33 cellular contexts compared by ENCODE assay signal in the genomic region with DNA sequence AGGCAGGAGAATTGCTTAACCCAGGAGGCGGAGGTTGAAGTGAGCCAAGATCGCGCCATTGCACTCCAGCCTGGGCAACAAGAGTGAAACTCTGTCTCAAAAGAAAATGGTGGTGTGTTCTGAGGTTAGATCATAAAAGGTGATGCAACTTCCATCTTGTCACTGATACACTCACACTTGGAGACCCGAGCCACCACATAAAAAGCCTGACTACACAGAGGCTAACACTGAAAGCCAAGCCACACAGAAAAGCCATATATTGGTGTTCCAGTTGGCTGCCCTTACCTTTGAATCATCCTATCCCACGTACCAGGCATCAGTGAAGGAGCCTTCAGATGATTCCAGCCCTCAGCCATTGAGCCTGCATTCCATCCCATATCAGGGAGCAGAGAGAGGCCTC. TPM values are rescaled to one million over a fixed set of nuclear protein-coding genes. Genes with fewer than 3 reads are reported as not detected.
"Had no signal": no experiment of that assay in that cellular context is flagged by ENCODE, and none has a peak within 500 bp of the region (broad histone marks: within the 10 kb centered on the region; RNA-seq: fewer than 3 reads in every experiment).

No MANE protein-coding gene starts in this region.

- H3K9me3 ChIP-seq: ascending aorta, gastroesophageal sphincter, mucosa of descending colon, right lobe of liver, uterus had no signal

- H3K27ac ChIP-seq: cardiac muscle cell, coronary artery, gastroesophageal sphincter, right lobe of liver, skin epidermis, uterus had no signal

- DNase-seq: activated CD4-positive, alpha-beta memory T cell treated with anti-CD3 and anti-CD28 coated beads, Interleukin-2, amount 10 ng/mL, durations not matched to agents 7 days and 5 days; activated CD4-positive, alpha-beta T cell treated with anti-CD3 and anti-CD28 coated beads for 1 hour; activated CD4-positive, alpha-beta T cell treated with anti-CD3 and anti-CD28 coated beads, Interleukin-2, amount 10 ng/mL, durations not matched to agents 7 days and 5 days; activated CD8-positive, alpha-beta memory T cell treated with anti-CD3 and anti-CD28 coated beads, Interleukin-2, amount 50 U/mL, for 48 hours; activated gamma-delta T cell; activated naive CD4-positive, alpha-beta T cell treated with anti-CD3 and anti-CD28 coated beads, Interleukin-2, amount 10 ng/mL, durations not matched to agents 7 days and 5 days; activated naive CD8-positive, alpha-beta T cell treated with anti-CD3 and anti-CD28 coated beads, Interleukin-2, amount 10 ng/mL, durations not matched to agents 7 days and 5 days; activated T-cell treated with anti-CD3 and anti-CD28 coated beads, Interleukin-2, amount 50 U/mL, for 24 hours; effector memory CD8-positive, alpha-beta T cell; head of caudate nucleus; hippocampal formation; mesendoderm; mucosa of descending colon; right lobe of liver; stimulated activated CD4-positive, alpha-beta T cell treated with anti-CD3 and anti-CD28 coated beads, Interleukin-12 subunit alpha, Interleukin-12 subunit beta, amount 100 ng/mL, for 4 hours; stimulated activated CD4-positive, alpha-beta T cell treated with anti-CD3 and anti-CD28 coated beads, Interleukin-4, amount 100 ng/mL, for 24 hours; stimulated activated naive CD8-positive, alpha-beta T cell treated with anti-CD3 and anti-CD28 coated beads, Interleukin-15, amount 100 ng/mL, for 72 hours; substantia nigra; uterus had no signal

- H3K36me3 ChIP-seq: ascending aorta, cardiac muscle cell, gastroesophageal sphincter, right lobe of liver, uterus had no signal

- H3K27me3 ChIP-seq: ascending aorta, cardiac muscle cell, gastroesophageal sphincter, right lobe of liver, uterus had no signal

- H3K4me3 ChIP-seq: ascending aorta, cardiac muscle cell, coronary artery, gastroesophageal sphincter, lung, mucosa of descending colon, right lobe of liver, skin epidermis, uterus had no signal

- H3K4me1 ChIP-seq: right lobe of liver, uterus had no signal

RNA-seq across cellular contexts. Expression of a gene that starts 39.8 kb away (rescaled TPM):
- total RNA-seq: activated CD4-positive, alpha-beta memory T cell treated with anti-CD3 and anti-CD28 coated beads, Interleukin-2, amount 10 ng/mL, durations not matched to agents 7 days and 5 days; activated CD4-positive, alpha-beta T cell treated with anti-CD3 and anti-CD28 coated beads, Interleukin-2, amount 10 ng/mL, durations not matched to agents 7 days and 5 days; activated naive CD8-positive, alpha-beta T cell treated with anti-CD3 and anti-CD28 coated beads, Interleukin-2, amount 10 ng/mL, durations not matched to agents 7 days and 5 days; ascending aorta; fibroblast of lung; fibroblast of villous mesenchyme; gastroesophageal sphincter; mucosa of descending colon; natural killer cell treated with Interleukin-12 subunit alpha and Interleukin-12 subunit beta and Interleukin-15 and Interleukin-18, amount 100 ng/mL, for 72 hours; uterus; WTC11 had no signal
- polyA plus RNA-seq: cardiac muscle cell, fibroblast of lung, keratinocyte, lung, thymus had no signal

RNA-seq across cellular contexts. Expression of a gene that starts 45.1 kb away (rescaled TPM):
- total RNA-seq: activated CD4-positive, alpha-beta memory T cell treated with anti-CD3 and anti-CD28 coated beads, Interleukin-2, amount 10 ng/mL, durations not matched to agents 7 days and 5 days; activated CD4-positive, alpha-beta T cell treated with anti-CD3 and anti-CD28 coated beads, Interleukin-2, amount 10 ng/mL, durations not matched to agents 7 days and 5 days; activated naive CD8-positive, alpha-beta T cell treated with anti-CD3 and anti-CD28 coated beads, Interleukin-2, amount 10 ng/mL, durations not matched to agents 7 days and 5 days; natural killer cell treated with Interleukin-12 subunit alpha and Interleukin-12 subunit beta and Interleukin-15 and Interleukin-18, amount 100 ng/mL, for 72 hours had no signal

RNA-seq across cellular contexts. Expression of a gene that starts 56.7 kb away (rescaled TPM):
- total RNA-seq: ascending aorta; cardiac muscle cell; cerebellum; left lobe of liver; natural killer cell treated with Interleukin-12 subunit alpha and Interleukin-12 subunit beta and Interleukin-15 and Interleukin-18, amount 100 ng/mL, for 72 hours; WTC11 had no signal
- polyA plus RNA-seq: cardiac muscle cell had no signal
